25 cellular contexts compared by ENCODE assay signal in genomic region chr7:142607351-142607750, GRCh38.
"Had no signal": no experiment of that assay in that cellular context is flagged by ENCODE, and none has a peak within 500 bp of the region (broad histone marks: within the 10 kb centered on the region; RNA-seq: fewer than 3 reads in every experiment).

No MANE protein-coding gene starts in this region.

- H3K36me3 Mint-ChIP-seq: natural killer cell had no signal

- H3K27ac ChIP-seq: adrenal gland, ascending aorta, brain microvascular endothelial cell, left ventricle myocardium inferior, ovary, psoas muscle, right atrium auricular region, spleen, upper lobe of left lung, VCaP had no signal

- FAIRE-seq: colon, frontal cortex had no signal

- H3K27me3 ChIP-seq: adrenal gland, ascending aorta, brain microvascular endothelial cell, ovary, right atrium auricular region, upper lobe of left lung had no signal

- DNase-seq: activated CD4-positive, alpha-beta T cell treated with anti-CD3 and anti-CD28 coated beads, Interleukin-2, amount 50 U/mL, for 1 hour; activated CD4-positive, CD25-positive, alpha-beta regulatory T cell treated with anti-CD3 and anti-CD28 coated beads, Interleukin-2, amount 50 U/mL, for 72 hours; activated naive CD4-positive, alpha-beta T cell treated with Interleukin-2 at 50 U/mL for 16 hours; activated T-cell treated with anti-CD3 and anti-CD28 coated beads, Interleukin-2, amount 50 U/mL, for 4 hours; adrenal gland; brain microvascular endothelial cell; central memory CD4-positive, alpha-beta T cell; effector memory CD4-positive, alpha-beta T cell; hippocampal formation; left ventricle myocardium inferior; midbrain; natural killer cell; ovary; psoas muscle; spleen; stimulated activated CD4-positive, alpha-beta T cell treated with anti-CD3 and anti-CD28 coated beads, Interleukin-4, amount 100 ng/mL, for 1 hour; stimulated activated naive CD4-positive, alpha-beta T cell had no signal

- H3K9me3 Mint-ChIP-seq: activated T-cell treated with anti-CD3 and anti-CD28 coated beads, Interleukin-2, amount 50 U/mL, for 4 hours; natural killer cell; T-helper 2 cell treated with Interferon-gamma antibody and Interleukin-4, amounts not matched to agents 5 μg/mL and 100 μg/mL, for 36 hours had no signal

- H3K4me1 ChIP-seq: ascending aorta, left ventricle myocardium inferior, psoas muscle, right atrium auricular region had no signal

- H3K4me3 ChIP-seq: adrenal gland, ascending aorta, left ventricle myocardium inferior, ovary, psoas muscle, right atrium auricular region, spleen, upper lobe of left lung had no signal

- H3K9me3 ChIP-seq: adrenal gland, ascending aorta, left ventricle myocardium inferior, ovary, psoas muscle, right atrium auricular region, spleen, upper lobe of left lung had no signal

- H3K4me3 Mint-ChIP-seq: activated T-cell treated with anti-CD3 and anti-CD28 coated beads, Interleukin-2, amount 50 U/mL, for 4 hours; natural killer cell; T-helper 2 cell treated with Interferon-gamma antibody and Interleukin-4, amounts not matched to agents 5 μg/mL and 100 μg/mL, for 36 hours had no signal

- ATAC-seq: activated T-cell treated with anti-CD3 and anti-CD28 coated beads, Interleukin-2, amount 50 U/mL, for 4 hours; esophagus mucosa; natural killer cell had no signal

- H3K27ac Mint-ChIP-seq: natural killer cell; T-helper 2 cell treated with Interferon-gamma antibody and Interleukin-4, amounts not matched to agents 5 μg/mL and 100 μg/mL, for 36 hours had no signal

- H3K36me3 ChIP-seq: adrenal gland, ascending aorta, brain microvascular endothelial cell, left ventricle myocardium inferior, ovary, right atrium auricular region, spleen, upper lobe of left lung had no signal
